In genomic region chr17:61245706-61246135, GRCh38 we compare ENCODE assay signal across 22 cellular contexts.
"Had no signal": no experiment of that assay in that cellular context is flagged by ENCODE, and none has a peak within 500 bp of the region (broad histone marks: within the 10 kb centered on the region; RNA-seq: fewer than 3 reads in every experiment).

No MANE protein-coding gene starts in this region.

- H3K36me3 ChIP-seq: left ventricle myocardium inferior, prostate gland, tibial nerve, vagina had no signal

- H3K4me1 ChIP-seq: prostate gland had no signal

- H3K27ac ChIP-seq: left ventricle myocardium inferior, prostate gland, vagina had no signal

- H3K9me3 ChIP-seq: left ventricle myocardium inferior, prostate gland, tibial nerve, vagina had no signal

- H3K4me3 ChIP-seq: left ventricle myocardium inferior, prostate gland, tibial nerve, vagina had no signal

- ATAC-seq: activated CD8-positive, alpha-beta T cell treated with anti-CD3 and anti-CD28 coated beads for 36 hours; activated T-cell treated with anti-CD3 and anti-CD28 coated beads, Interleukin-2, amount 50 U/mL, for 4 hours; right cardiac atrium had no signal

- FAIRE-seq: astrocyte, bronchial epithelial cell, frontal cortex, kidney, small intestine, TTC549 had no signal

- DNase-seq: activated B cell treated with CpG ODN at 0.5 μM for 24 hours; activated CD4-positive, alpha-beta T cell treated with anti-CD3 and anti-CD28 coated beads for 48 hours; activated CD8-positive, alpha-beta T cell treated with anti-CD3 and anti-CD28 coated beads for 36 hours; activated effector memory CD4-positive, alpha-beta T cell treated with Interleukin-2 at 50 U/mL for 16 hours; activated naive CD4-positive, alpha-beta T cell treated with anti-CD3 and anti-CD28 coated beads, Interleukin-2, amount 50 U/mL, for 16 hours; activated T-cell treated with anti-CD3 and anti-CD28 coated beads, Interleukin-2, amount 50 U/mL, for 4 hours; head of caudate nucleus; kidney; left ventricle myocardium inferior; mesendoderm; occipital lobe; right cardiac atrium; small intestine; stimulated activated CD4-positive, alpha-beta T cell treated with anti-CD3 and anti-CD28 coated beads, Interleukin-4, amount 100 ng/mL, for 24 hours; stimulated activated naive CD4-positive, alpha-beta T cell had no signal

- H3K27me3 ChIP-seq: tibial nerve, vagina had no signal
